In the genomic region with DNA sequence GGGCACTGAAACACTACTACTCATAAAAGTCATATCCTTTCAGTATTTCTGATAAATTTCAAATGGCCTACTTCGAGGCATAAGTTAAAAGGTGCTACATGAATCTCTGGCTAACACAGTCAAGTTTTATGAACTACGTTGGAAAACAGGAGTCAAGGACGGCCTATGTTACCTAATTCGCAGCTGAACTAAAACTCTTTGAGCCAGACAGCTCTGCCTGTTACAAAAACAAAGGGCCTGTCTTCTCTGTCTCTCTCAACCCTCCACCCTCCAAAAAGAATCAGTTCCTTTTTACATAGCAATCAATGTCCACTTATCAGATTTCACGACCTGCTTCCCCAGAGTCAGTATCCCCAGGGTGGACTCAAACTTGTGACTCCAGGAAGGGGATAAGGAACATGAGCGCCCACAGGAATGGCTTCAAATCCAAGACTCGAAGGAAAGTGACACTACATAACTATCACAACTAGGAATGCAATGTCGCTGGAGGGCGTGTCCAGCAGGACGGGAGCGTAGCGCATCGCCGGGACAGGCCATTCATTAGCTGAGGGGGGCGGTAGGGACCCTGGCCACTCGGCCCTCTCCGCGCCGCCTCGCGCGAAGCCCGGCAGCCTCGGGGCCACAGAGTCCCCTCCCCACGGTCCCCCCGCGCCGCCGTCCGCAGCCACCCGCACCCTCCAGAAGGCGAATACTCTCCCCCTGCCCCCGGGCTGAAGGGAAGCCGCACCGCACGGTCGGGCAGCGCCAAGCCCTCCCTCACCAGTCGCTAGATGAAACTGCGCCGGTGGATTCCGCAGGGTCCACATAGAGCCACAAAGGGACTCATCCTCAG, we compare ENCODE assay signal across 1 cellular context.
TF ChIP-seq lines count a peak whose summit lies in the region.

No MANE protein-coding gene starts in this region.

TF ChIP-seq in HepG2, 621 proteins besides CTCF, POLR2A, EP300 and RAD21 (continued from another document and continues in another):
- TF ChIP-seq, protein P1, sequence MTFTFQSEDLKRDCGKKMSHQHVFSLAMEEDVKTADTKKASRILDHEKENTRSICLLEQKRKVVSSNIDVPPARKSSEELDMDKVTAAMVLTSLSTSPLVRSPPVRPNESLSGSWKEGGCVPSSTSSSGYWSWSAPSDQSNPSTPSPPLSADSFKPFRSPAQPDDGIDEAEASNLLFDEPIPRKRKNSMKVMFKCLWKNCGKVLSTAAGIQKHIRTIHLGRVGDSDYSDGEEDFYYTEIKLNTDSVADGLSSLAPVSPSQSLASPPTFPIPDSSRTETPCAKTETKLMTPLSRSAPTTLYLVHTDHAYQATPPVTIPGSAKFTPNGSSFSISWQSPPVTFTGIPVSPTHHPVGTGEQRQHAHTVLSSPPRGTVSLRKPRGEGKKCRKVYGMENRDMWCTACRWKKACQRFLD (CRISPR knock-in tag; IDR thresholded peaks at IDR 0.05; ENCODE audit: borderline replicate concordance), result peak; percentile 23; the same call in 1 of the 2 replicates
- no peak for TF ChIP-seq CBFB (CRISPR knock-in tag; IDR thresholded peaks at IDR 0.05)
- peak; percentile 27; the same call in 1 of the 2 replicates for TF ChIP-seq NCOA1 (CRISPR knock-in tag; IDR thresholded peaks at IDR 0.05)
- TF ChIP-seq, protein P2, sequence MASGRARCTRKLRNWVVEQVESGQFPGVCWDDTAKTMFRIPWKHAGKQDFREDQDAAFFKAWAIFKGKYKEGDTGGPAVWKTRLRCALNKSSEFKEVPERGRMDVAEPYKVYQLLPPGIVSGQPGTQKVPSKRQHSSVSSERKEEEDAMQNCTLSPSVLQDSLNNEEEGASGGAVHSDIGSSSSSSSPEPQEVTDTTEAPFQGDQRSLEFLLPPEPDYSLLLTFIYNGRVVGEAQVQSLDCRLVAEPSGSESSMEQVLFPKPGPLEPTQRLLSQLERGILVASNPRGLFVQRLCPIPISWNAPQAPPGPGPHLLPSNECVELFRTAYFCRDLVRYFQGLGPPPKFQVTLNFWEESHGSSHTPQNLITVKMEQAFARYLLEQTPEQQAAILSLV (CRISPR knock-in tag; IDR thresholded peaks at IDR 0.05; ENCODE audit: borderline replicate concordance), result no peak; the same call in 1 of the 2 replicates
- TF ChIP-seq GTF3A (CRISPR knock-in tag; conservative IDR thresholded peaks at IDR 0.05), result 0 out of 2 replicates have a peak, but pooled peaks have one; percentile 32
- TF ChIP-seq, protein P3, sequence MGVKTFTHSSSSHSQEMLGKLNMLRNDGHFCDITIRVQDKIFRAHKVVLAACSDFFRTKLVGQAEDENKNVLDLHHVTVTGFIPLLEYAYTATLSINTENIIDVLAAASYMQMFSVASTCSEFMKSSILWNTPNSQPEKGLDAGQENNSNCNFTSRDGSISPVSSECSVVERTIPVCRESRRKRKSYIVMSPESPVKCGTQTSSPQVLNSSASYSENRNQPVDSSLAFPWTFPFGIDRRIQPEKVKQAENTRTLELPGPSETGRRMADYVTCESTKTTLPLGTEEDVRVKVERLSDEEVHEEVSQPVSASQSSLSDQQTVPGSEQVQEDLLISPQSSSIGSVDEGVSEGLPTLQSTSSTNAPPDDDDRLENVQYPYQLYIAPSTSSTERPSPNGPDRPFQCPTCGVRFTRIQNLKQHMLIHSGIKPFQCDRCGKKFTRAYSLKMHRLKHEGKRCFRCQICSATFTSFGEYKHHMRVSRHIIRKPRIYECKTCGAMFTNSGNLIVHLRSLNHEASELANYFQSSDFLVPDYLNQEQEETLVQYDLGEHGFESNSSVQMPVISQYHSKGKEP (CRISPR knock-in tag; IDR thresholded peaks at IDR 0.05), result no peak
- TF ChIP-seq, protein P4, sequence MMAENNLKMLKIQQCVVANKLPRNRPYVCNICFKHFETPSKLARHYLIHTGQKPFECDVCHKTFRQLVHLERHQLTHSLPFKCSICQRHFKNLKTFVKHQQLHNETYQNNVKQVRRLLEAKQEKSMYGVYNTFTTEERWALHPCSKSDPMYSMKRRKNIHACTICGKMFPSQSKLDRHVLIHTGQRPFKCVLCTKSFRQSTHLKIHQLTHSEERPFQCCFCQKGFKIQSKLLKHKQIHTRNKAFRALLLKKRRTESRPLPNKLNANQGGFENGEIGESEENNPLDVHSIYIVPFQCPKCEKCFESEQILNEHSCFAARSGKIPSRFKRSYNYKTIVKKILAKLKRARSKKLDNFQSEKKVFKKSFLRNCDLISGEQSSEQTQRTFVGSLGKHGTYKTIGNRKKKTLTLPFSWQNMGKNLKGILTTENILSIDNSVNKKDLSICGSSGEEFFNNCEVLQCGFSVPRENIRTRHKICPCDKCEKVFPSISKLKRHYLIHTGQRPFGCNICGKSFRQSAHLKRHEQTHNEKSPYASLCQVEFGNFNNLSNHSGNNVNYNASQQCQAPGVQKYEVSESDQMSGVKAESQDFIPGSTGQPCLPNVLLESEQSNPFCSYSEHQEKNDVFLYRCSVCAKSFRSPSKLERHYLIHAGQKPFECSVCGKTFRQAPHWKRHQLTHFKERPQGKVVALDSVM (CRISPR knock-in tag; IDR thresholded peaks at IDR 0.05), result no peak
- TF ChIP-seq, protein P5, sequence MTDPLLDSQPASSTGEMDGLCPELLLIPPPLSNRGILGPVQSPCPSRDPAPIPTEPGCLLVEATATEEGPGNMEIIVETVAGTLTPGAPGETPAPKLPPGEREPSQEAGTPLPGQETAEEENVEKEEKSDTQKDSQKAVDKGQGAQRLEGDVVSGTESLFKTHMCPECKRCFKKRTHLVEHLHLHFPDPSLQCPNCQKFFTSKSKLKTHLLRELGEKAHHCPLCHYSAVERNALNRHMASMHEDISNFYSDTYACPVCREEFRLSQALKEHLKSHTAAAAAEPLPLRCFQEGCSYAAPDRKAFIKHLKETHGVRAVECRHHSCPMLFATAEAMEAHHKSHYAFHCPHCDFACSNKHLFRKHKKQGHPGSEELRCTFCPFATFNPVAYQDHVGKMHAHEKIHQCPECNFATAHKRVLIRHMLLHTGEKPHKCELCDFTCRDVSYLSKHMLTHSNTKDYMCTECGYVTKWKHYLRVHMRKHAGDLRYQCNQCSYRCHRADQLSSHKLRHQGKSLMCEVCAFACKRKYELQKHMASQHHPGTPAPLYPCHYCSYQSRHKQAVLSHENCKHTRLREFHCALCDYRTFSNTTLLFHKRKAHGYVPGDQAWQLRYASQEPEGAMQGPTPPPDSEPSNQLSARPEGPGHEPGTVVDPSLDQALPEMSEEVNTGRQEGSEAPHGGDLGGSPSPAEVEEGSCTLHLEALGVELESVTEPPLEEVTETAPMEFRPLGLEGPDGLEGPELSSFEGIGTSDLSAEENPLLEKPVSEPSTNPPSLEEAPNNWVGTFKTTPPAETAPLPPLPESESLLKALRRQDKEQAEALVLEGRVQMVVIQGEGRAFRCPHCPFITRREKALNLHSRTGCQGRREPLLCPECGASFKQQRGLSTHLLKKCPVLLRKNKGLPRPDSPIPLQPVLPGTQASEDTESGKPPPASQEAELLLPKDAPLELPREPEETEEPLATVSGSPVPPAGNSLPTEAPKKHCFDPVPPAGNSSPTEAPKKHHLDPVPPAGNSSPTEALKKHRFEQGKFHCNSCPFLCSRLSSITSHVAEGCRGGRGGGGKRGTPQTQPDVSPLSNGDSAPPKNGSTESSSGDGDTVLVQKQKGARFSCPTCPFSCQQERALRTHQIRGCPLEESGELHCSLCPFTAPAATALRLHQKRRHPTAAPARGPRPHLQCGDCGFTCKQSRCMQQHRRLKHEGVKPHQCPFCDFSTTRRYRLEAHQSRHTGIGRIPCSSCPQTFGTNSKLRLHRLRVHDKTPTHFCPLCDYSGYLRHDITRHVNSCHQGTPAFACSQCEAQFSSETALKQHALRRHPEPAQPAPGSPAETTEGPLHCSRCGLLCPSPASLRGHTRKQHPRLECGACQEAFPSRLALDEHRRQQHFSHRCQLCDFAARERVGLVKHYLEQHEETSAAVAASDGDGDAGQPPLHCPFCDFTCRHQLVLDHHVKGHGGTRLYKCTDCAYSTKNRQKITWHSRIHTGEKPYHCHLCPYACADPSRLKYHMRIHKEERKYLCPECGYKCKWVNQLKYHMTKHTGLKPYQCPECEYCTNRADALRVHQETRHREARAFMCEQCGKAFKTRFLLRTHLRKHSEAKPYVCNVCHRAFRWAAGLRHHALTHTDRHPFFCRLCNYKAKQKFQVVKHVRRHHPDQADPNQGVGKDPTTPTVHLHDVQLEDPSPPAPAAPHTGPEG (CRISPR knock-in tag; IDR thresholded peaks at IDR 0.05), result no peak
- TF ChIP-seq, protein P6, sequence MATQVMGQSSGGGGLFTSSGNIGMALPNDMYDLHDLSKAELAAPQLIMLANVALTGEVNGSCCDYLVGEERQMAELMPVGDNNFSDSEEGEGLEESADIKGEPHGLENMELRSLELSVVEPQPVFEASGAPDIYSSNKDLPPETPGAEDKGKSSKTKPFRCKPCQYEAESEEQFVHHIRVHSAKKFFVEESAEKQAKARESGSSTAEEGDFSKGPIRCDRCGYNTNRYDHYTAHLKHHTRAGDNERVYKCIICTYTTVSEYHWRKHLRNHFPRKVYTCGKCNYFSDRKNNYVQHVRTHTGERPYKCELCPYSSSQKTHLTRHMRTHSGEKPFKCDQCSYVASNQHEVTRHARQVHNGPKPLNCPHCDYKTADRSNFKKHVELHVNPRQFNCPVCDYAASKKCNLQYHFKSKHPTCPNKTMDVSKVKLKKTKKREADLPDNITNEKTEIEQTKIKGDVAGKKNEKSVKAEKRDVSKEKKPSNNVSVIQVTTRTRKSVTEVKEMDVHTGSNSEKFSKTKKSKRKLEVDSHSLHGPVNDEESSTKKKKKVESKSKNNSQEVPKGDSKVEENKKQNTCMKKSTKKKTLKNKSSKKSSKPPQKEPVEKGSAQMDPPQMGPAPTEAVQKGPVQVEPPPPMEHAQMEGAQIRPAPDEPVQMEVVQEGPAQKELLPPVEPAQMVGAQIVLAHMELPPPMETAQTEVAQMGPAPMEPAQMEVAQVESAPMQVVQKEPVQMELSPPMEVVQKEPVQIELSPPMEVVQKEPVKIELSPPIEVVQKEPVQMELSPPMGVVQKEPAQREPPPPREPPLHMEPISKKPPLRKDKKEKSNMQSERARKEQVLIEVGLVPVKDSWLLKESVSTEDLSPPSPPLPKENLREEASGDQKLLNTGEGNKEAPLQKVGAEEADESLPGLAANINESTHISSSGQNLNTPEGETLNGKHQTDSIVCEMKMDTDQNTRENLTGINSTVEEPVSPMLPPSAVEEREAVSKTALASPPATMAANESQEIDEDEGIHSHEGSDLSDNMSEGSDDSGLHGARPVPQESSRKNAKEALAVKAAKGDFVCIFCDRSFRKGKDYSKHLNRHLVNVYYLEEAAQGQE (IDR thresholded peaks at IDR 0.05; ENCODE audit: borderline replicate concordance in 1 of 2, low read depth in 1 of 2, low read length in 2 of 2), result peak in 1 of 2 experiments; percentile 32; a peak in 1 of 4 replicates
- no peak for TF ChIP-seq ISX (CRISPR knock-in tag; conservative IDR thresholded peaks at IDR 0.05)
- no peak for TF ChIP-seq HNRNPUL1 (IDR thresholded peaks at IDR 0.05; ENCODE audit: low read depth, low read length)
- TF ChIP-seq ZNF747 (CRISPR knock-in tag; IDR thresholded peaks at IDR 0.05; ENCODE audit: borderline replicate concordance), result peak; percentile 35; the same call in 1 of the 2 replicates
- TF ChIP-seq, protein P7, sequence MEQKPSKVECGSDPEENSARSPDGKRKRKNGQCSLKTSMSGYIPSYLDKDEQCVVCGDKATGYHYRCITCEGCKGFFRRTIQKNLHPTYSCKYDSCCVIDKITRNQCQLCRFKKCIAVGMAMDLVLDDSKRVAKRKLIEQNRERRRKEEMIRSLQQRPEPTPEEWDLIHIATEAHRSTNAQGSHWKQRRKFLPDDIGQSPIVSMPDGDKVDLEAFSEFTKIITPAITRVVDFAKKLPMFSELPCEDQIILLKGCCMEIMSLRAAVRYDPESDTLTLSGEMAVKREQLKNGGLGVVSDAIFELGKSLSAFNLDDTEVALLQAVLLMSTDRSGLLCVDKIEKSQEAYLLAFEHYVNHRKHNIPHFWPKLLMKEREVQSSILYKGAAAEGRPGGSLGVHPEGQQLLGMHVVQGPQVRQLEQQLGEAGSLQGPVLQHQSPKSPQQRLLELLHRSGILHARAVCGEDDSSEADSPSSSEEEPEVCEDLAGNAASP (CRISPR knock-in tag; IDR thresholded peaks at IDR 0.05; ENCODE audit: borderline replicate concordance), result peak; percentile 7
- no peak for TF ChIP-seq NFKBIZ (CRISPR knock-in tag; IDR thresholded peaks at IDR 0.05)
- no peak for TF ChIP-seq ZNF431 (CRISPR knock-in tag; IDR thresholded peaks at IDR 0.05; ENCODE audit: borderline replicate concordance, low read depth)
- TF ChIP-seq ATF7 (IDR thresholded peaks at IDR 0.05), result no peak
- TF ChIP-seq ATF7 (CRISPR knock-in tag; IDR thresholded peaks at IDR 0.05), result no peak
- TF ChIP-seq, protein P8, sequence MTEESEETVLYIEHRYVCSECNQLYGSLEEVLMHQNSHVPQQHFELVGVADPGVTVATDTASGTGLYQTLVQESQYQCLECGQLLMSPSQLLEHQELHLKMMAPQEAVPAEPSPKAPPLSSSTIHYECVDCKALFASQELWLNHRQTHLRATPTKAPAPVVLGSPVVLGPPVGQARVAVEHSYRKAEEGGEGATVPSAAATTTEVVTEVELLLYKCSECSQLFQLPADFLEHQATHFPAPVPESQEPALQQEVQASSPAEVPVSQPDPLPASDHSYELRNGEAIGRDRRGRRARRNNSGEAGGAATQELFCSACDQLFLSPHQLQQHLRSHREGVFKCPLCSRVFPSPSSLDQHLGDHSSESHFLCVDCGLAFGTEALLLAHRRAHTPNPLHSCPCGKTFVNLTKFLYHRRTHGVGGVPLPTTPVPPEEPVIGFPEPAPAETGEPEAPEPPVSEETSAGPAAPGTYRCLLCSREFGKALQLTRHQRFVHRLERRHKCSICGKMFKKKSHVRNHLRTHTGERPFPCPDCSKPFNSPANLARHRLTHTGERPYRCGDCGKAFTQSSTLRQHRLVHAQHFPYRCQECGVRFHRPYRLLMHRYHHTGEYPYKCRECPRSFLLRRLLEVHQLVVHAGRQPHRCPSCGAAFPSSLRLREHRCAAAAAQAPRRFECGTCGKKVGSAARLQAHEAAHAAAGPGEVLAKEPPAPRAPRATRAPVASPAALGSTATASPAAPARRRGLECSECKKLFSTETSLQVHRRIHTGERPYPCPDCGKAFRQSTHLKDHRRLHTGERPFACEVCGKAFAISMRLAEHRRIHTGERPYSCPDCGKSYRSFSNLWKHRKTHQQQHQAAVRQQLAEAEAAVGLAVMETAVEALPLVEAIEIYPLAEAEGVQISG (CRISPR knock-in tag; IDR thresholded peaks at IDR 0.05), result no peak
- TF ChIP-seq ELF3 (CRISPR knock-in tag; IDR thresholded peaks at IDR 0.05), result no peak
- peak; percentile 62; the same call in 1 of the 2 replicates for TF ChIP-seq TAF1 (CRISPR knock-in tag; IDR thresholded peaks at IDR 0.05)
- TF ChIP-seq, protein P9, sequence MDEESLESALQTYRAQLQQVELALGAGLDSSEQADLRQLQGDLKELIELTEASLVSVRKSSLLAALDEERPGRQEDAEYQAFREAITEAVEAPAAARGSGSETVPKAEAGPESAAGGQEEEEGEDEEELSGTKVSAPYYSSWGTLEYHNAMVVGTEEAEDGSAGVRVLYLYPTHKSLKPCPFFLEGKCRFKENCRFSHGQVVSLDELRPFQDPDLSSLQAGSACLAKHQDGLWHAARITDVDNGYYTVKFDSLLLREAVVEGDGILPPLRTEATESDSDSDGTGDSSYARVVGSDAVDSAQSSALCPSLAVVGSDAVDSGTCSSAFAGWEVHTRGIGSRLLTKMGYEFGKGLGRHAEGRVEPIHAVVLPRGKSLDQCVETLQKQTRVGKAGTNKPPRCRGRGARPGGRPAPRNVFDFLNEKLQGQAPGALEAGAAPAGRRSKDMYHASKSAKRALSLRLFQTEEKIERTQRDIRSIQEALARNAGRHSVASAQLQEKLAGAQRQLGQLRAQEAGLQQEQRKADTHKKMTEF (CRISPR knock-in tag; IDR thresholded peaks at IDR 0.05), result no peak
- no peak for TF ChIP-seq MBD4 (IDR thresholded peaks at IDR 0.05; ENCODE audit: borderline replicate concordance, low read length)
- TF ChIP-seq, protein P10, sequence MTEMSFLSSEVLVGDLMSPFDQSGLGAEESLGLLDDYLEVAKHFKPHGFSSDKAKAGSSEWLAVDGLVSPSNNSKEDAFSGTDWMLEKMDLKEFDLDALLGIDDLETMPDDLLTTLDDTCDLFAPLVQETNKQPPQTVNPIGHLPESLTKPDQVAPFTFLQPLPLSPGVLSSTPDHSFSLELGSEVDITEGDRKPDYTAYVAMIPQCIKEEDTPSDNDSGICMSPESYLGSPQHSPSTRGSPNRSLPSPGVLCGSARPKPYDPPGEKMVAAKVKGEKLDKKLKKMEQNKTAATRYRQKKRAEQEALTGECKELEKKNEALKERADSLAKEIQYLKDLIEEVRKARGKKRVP (CRISPR knock-in tag; IDR thresholded peaks at IDR 0.05), result no peak; a peak in 1 of 4 replicates
- no peak for TF ChIP-seq SMYD3 (CRISPR knock-in tag; IDR thresholded peaks at IDR 0.05)
